In genomic region chr12:30197392-30198047, GRCh38 we compare ENCODE assay signal across 15 cellular contexts.
DNase-seq lines count a peak whose midpoint lies in the region; ATAC-seq, FAIRE-seq and TF ChIP-seq lines count a peak whose summit lies in the region.
"Had no signal": no experiment of that assay in that cellular context is flagged by ENCODE, and none has a peak within 500 bp of the region (broad histone marks: within the 10 kb centered on the region; RNA-seq: fewer than 3 reads in every experiment).

No MANE protein-coding gene starts in this region.

- no peak overlapping the region for H2AFZ ChIP-seq in SK-N-SH (ENCODE audit: low read depth)

- no peak for TF ChIP-seq RAD21 in SK-N-SH (IDR thresholded peaks at IDR 0.05; ENCODE audit: low read length)

- CTCF ChIA-PET in SK-N-SH (lab: Yijun Ruan, JAX), result interaction anchor here (1.1 kb wide), 1 partner anchor 9 kb away, joined by 3 read pairs; no protein-coding TSS in a partner anchor

- no peak for FAIRE-seq in RCC 7860 (lab: Jason Lieb, UNC)

- H3K9ac ChIP-seq in SK-N-SH, result no peak overlapping the region

- H3K36me3 ChIP-seq in SK-N-SH (replicated peaks in 1 of 2; ENCODE audit: control insufficient read depth in 1 of 2, insufficient read depth in 2 of 2, low read length in 1 of 2), result no peaks in the 10 kb centered on the region

- no peaks in the 10 kb centered on the region for H3K79me2 ChIP-seq in SK-N-SH (ENCODE audit: insufficient read depth)

- no peak overlapping the region for H3K27ac ChIP-seq in SK-N-SH (ENCODE audit: low read depth in 2 of 2, low read length in 1 of 2)

- no peaks in the 10 kb centered on the region for H3K9me3 ChIP-seq in SK-N-SH

- 48% methylated on average over 5 of the region's 6 CpGs for WGBS in SK-N-SH (ENCODE audit: low lambda C conversion rate)

- peak; percentile 60 for ATAC-seq in GM19463 (IDR thresholded peaks at IDR 0.05; ENCODE audit: unreplicated experiment)
- ATAC-seq: stimulated activated naive CD8-positive, alpha-beta T cell treated with anti-CD3 and anti-CD28 coated beads, Interleukin-15, amount 100 ng/mL, for 72 hours had no signal

- POLR2A ChIA-PET in SK-N-SH (lab: Yijun Ruan, JAX), result no interaction called here

- TF ChIP-seq EP300 in SK-N-SH (IDR thresholded peaks at IDR 0.05; ENCODE audit: borderline replicate concordance in 1 of 2, low read depth in 1 of 2, low read length in 1 of 2), result no peak

- no peaks in the 10 kb centered on the region for H4K20me1 ChIP-seq in SK-N-SH (ENCODE audit: insufficient read depth)

- no peak overlapping the region for H3K4me2 ChIP-seq in SK-N-SH

- H3K9me2 ChIP-seq in SK-N-SH, result no peaks in the 10 kb centered on the region

- peaks cover 0 to 2% of the 10 kb centered on the region in 2 experiments; a peak in 2 of 4 replicates for H3K4me1 ChIP-seq in SK-N-SH (ENCODE audit: control insufficient read depth in 1 of 2, insufficient read depth in 2 of 2, low read depth in 1 of 2, low read length in 1 of 2)

- no peaks in the 10 kb centered on the region for H3F3A ChIP-seq in SK-N-SH (replicated peaks; ENCODE audit: insufficient read depth)

- no peaks in the 10 kb centered on the region; the same call in 1 of the 2 replicates for H3K27me3 ChIP-seq in SK-N-SH (ENCODE audit: insufficient read depth)

- peak; percentile 33 for DNase-seq in LHCN-M2 (ENCODE audit: low read depth)
- peak; percentile 46 for DNase-seq in dedifferentiated amniotic fluid mesenchymal stem cell (ENCODE audit: extremely low spot score)
- peak; percentile 30 for DNase-seq in skeletal muscle cell (ENCODE audit: low read depth)
- no peak for DNase-seq in RCC 7860 (ENCODE audit: low spot score)
- DNase-seq in SKM-1 treated with dmso at 0.1 percent for 144 hours (lab: John Stamatoyannopoulos, UW; ENCODE audit: unreplicated experiment), result no peak
- no peak for DNase-seq in SK-N-SH
- DNase-seq: activated naive CD4-positive, alpha-beta T cell treated with anti-CD3 and anti-CD28 coated beads, Interleukin-2, amount 10 ng/mL, durations not matched to agents 7 days and 5 days; Calu3; hypothalamus; NCI-H187 treated with DMSO at 0.1 percent for 48 hours; stimulated activated CD4-positive, alpha-beta T cell treated with anti-CD3 and anti-CD28 coated beads, Interleukin-4, amount 100 ng/mL, for 1 hour; stimulated activated naive CD8-positive, alpha-beta T cell treated with anti-CD3 and anti-CD28 coated beads, Interleukin-15, amount 100 ng/mL, for 72 hours; T-helper 9 cell had no signal

- no peak overlapping the region for H3K4me3 ChIP-seq in skeletal muscle cell (ENCODE audit: low read depth, low read length)
- no peak overlapping the region for H3K4me3 ChIP-seq in SK-N-SH (ENCODE audit: low read depth in 2 of 2, low read length in 1 of 2)
- H3K4me3 ChIP-seq: lung had no signal

- no peak for TF ChIP-seq CTCF in SK-N-SH (IDR thresholded peaks at IDR 0.05)

TF ChIP-seq in SK-N-SH, 30 proteins besides CTCF, POLR2A, EP300 and RAD21:
- no peak for TF ChIP-seq TEAD4 (IDR thresholded peaks at IDR 0.05; ENCODE audit: borderline replicate concordance, insufficient read depth)
- no peak for TF ChIP-seq TAF1 (IDR thresholded peaks at IDR 0.05; ENCODE audit: borderline replicate concordance, low read depth, low read length)
- no peak for TF ChIP-seq PBX3 (IDR thresholded peaks at IDR 0.05)
- no peak for TF ChIP-seq MXI1 (IDR thresholded peaks at IDR 0.05; ENCODE audit: low read depth, low read length)
- TF ChIP-seq RXRA (IDR thresholded peaks at IDR 0.05; ENCODE audit: borderline replicate concordance, low read depth), result no peak
- no peak for TF ChIP-seq EZH2phosphoT487 (IDR thresholded peaks at IDR 0.05; ENCODE audit: borderline replicate concordance, low read depth)
- no peak for TF ChIP-seq GATA2 (CRISPR knock-in tag; IDR thresholded peaks at IDR 0.05)
- no peak for TF ChIP-seq MEF2A (IDR thresholded peaks at IDR 0.05; ENCODE audit: borderline replicate concordance, low read depth)
- no peak for TF ChIP-seq NFIC (IDR thresholded peaks at IDR 0.05; ENCODE audit: borderline replicate concordance)
- TF ChIP-seq MAX (IDR thresholded peaks at IDR 0.05; ENCODE audit: low read depth), result no peak
- no peak for TF ChIP-seq RFX5 (IDR thresholded peaks at IDR 0.05; ENCODE audit: low read length)
- no peak for TF ChIP-seq CHD2 (IDR thresholded peaks at IDR 0.05; ENCODE audit: low read length, partially characterized antibody)
- TF ChIP-seq JUND (IDR thresholded peaks at IDR 0.05), result no peak
- no peak for TF ChIP-seq TCF12 (IDR thresholded peaks at IDR 0.05)
- no peak for TF ChIP-seq NRF1 (IDR thresholded peaks at IDR 0.05; ENCODE audit: low read depth, low read length)

Comparison
In these comparisons a context has a peak if more than half of its experiments do, and no peak if none do; other contexts are left out.
1. DNase-seq: peak in LHCN-M2 (single experiment), dedifferentiated amniotic fluid mesenchymal stem cell (single experiment) and skeletal muscle cell (single experiment); none in RCC 7860 (single experiment), SKM-1 treated with dmso at 0.1 percent for 144 hours (single experiment) and SK-N-SH (single experiment).